ENCODE assay signal across 1 cellular context in the genomic region with DNA sequence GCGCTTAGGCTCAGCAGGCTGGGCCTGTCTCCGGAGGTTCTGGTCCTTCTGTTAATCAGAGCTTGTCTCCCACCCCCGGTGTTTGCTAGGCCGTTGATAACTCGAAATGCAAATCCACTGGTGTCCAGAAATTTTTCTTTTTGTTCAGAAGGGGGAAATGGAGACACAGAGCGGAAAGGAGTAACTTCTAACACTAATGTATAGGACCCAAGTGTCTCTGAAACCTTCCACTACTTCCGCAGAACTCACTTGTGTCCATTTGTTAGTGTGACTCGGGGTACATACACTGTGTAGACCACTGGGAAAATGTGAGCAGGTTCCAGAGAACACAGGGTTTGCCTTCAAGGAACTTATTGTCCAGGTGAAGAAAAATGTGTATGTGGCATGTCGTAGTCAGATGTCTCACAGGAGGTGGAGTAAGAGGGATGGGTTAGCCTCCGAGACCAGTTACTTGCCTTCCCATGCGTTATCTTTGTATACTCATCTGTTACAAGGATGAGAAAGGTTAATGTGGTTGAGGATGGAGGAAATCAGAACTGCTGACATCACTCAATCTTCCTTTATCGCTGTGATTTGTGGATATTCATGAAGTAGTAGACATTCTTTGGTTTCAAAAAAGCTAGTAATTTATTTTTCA.
TF ChIP-seq lines count a peak whose summit lies in the region.

No MANE protein-coding gene starts in this region.

TF ChIP-seq in K562, 482 proteins besides CTCF, POLR2A, EP300 and RAD21 (continued from another document and continues in another):
- TF ChIP-seq, protein P1, sequence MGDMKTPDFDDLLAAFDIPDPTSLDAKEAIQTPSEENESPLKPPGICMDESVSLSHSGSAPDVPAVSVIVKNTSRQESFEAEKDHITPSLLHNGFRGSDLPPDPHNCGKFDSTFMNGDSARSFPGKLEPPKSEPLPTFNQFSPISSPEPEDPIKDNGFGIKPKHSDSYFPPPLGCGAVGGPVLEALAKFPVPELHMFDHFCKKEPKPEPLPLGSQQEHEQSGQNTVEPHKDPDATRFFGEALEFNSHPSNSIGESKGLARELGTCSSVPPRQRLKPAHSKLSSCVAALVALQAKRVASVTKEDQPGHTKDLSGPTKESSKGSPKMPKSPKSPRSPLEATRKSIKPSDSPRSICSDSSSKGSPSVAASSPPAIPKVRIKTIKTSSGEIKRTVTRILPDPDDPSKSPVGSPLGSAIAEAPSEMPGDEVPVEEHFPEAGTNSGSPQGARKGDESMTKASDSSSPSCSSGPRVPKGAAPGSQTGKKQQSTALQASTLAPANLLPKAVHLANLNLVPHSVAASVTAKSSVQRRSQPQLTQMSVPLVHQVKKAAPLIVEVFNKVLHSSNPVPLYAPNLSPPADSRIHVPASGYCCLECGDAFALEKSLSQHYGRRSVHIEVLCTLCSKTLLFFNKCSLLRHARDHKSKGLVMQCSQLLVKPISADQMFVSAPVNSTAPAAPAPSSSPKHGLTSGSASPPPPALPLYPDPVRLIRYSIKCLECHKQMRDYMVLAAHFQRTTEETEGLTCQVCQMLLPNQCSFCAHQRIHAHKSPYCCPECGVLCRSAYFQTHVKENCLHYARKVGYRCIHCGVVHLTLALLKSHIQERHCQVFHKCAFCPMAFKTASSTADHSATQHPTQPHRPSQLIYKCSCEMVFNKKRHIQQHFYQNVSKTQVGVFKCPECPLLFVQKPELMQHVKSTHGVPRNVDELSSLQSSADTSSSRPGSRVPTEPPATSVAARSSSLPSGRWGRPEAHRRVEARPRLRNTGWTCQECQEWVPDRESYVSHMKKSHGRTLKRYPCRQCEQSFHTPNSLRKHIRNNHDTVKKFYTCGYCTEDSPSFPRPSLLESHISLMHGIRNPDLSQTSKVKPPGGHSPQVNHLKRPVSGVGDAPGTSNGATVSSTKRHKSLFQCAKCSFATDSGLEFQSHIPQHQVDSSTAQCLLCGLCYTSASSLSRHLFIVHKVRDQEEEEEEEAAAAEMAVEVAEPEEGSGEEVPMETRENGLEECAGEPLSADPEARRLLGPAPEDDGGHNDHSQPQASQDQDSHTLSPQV (IDR thresholded peaks at IDR 0.05), result 0 out of 2 replicates have a peak, but pooled peaks have one; percentile 29
- TF ChIP-seq, protein P2, sequence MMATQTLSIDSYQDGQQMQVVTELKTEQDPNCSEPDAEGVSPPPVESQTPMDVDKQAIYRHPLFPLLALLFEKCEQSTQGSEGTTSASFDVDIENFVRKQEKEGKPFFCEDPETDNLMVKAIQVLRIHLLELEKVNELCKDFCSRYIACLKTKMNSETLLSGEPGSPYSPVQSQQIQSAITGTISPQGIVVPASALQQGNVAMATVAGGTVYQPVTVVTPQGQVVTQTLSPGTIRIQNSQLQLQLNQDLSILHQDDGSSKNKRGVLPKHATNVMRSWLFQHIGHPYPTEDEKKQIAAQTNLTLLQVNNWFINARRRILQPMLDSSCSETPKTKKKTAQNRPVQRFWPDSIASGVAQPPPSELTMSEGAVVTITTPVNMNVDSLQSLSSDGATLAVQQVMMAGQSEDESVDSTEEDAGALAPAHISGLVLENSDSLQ (IDR thresholded peaks at IDR 0.05), result peak; percentile 74
- TF ChIP-seq FIP1L1 (IDR thresholded peaks at IDR 0.05; ENCODE audit: low read depth, low read length, poor library complexity, severe bottlenecking), result no peak
- TF ChIP-seq SMAD2 (IDR thresholded peaks at IDR 0.05; ENCODE audit: low read depth, low read length), result no peak
- TF ChIP-seq XRCC4 (IDR thresholded peaks at IDR 0.05; ENCODE audit: extremely low read depth, insufficient read depth, insufficient read length), result no peak
- TF ChIP-seq YY1 (IDR thresholded peaks at IDR 0.05; ENCODE audit: borderline replicate concordance in 1 of 3, control insufficient read depth in 1 of 3, extremely low read depth in 1 of 3, insufficient read depth in 3 of 3, insufficient read length in 1 of 3, insufficient replicate concordance in 2 of 3, low read depth in 1 of 3, low read length in 2 of 3), result no peak
- TF ChIP-seq NFE2 (IDR thresholded peaks at IDR 0.05; ENCODE audit: low read depth), result peak; percentile 87
- no peak for TF ChIP-seq PHB (CRISPR knock-in tag; IDR thresholded peaks at IDR 0.05)
- no peak for TF ChIP-seq ZNF76 (CRISPR knock-in tag; IDR thresholded peaks at IDR 0.05; ENCODE audit: borderline replicate concordance)
- no peak for TF ChIP-seq MBD2 (IDR thresholded peaks at IDR 0.05; ENCODE audit: borderline replicate concordance, low read depth)
- TF ChIP-seq, protein P3, sequence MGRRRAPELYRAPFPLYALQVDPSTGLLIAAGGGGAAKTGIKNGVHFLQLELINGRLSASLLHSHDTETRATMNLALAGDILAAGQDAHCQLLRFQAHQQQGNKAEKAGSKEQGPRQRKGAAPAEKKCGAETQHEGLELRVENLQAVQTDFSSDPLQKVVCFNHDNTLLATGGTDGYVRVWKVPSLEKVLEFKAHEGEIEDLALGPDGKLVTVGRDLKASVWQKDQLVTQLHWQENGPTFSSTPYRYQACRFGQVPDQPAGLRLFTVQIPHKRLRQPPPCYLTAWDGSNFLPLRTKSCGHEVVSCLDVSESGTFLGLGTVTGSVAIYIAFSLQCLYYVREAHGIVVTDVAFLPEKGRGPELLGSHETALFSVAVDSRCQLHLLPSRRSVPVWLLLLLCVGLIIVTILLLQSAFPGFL (CRISPR knock-in tag; IDR thresholded peaks at IDR 0.05), result 0 out of 2 replicates have a peak, but pooled peaks have one; percentile 4
- TF ChIP-seq, protein P4, sequence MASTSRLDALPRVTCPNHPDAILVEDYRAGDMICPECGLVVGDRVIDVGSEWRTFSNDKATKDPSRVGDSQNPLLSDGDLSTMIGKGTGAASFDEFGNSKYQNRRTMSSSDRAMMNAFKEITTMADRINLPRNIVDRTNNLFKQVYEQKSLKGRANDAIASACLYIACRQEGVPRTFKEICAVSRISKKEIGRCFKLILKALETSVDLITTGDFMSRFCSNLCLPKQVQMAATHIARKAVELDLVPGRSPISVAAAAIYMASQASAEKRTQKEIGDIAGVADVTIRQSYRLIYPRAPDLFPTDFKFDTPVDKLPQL (IDR thresholded peaks at IDR 0.05; ENCODE audit: extremely low read depth, insufficient read length), result no peak
- no peak for TF ChIP-seq SNIP1 (IDR thresholded peaks at IDR 0.05; ENCODE audit: low read depth)
- peak in 1 of 2 experiments; percentile 80; a peak in 1 of 3 replicates for TF ChIP-seq CBX3 (IDR thresholded peaks at IDR 0.05; ENCODE audit: borderline replicate concordance in 1 of 2, low read length in 2 of 2)
- TF ChIP-seq GATAD2B (IDR thresholded peaks at IDR 0.05; ENCODE audit: borderline replicate concordance), result no peak
- no peak for TF ChIP-seq ZNF77 (CRISPR knock-in tag; IDR thresholded peaks at IDR 0.05)
- no peak for TF ChIP-seq ESRRB (CRISPR knock-in tag; IDR thresholded peaks at IDR 0.05; ENCODE audit: borderline replicate concordance)
- peak; percentile 90 for TF ChIP-seq ARID1B (IDR thresholded peaks at IDR 0.05)
- peak; percentile 40 to 56; a peak in 3 of 4 replicates for TF ChIP-seq TRIM24 (IDR thresholded peaks at IDR 0.05)
- TF ChIP-seq NR2F6 (CRISPR knock-in tag; IDR thresholded peaks at IDR 0.05), result no peak
- no peak for TF ChIP-seq COPS2 (conservative IDR thresholded peaks at IDR 0.05)
- no peak for TF ChIP-seq ZSCAN29 (IDR thresholded peaks at IDR 0.05)
- TF ChIP-seq SUPT5H (IDR thresholded peaks at IDR 0.05), result no peak; the same call in 1 of the 2 replicates
- no peak for TF ChIP-seq ZNF57 (CRISPR knock-in tag; IDR thresholded peaks at IDR 0.05)
- TF ChIP-seq, protein P5, sequence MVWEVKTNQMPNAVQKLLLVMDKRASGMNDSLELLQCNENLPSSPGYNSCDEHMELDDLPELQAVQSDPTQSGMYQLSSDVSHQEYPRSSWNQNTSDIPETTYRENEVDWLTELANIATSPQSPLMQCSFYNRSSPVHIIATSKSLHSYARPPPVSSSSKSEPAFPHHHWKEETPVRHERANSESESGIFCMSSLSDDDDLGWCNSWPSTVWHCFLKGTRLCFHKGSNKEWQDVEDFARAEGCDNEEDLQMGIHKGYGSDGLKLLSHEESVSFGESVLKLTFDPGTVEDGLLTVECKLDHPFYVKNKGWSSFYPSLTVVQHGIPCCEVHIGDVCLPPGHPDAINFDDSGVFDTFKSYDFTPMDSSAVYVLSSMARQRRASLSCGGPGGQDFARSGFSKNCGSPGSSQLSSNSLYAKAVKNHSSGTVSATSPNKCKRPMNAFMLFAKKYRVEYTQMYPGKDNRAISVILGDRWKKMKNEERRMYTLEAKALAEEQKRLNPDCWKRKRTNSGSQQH (CRISPR knock-in tag; IDR thresholded peaks at IDR 0.05), result no peak
- TF ChIP-seq RFX1 (IDR thresholded peaks at IDR 0.05), result no peak
- TF ChIP-seq POLR2AphosphoS5 (IDR thresholded peaks at IDR 0.05; ENCODE audit: control insufficient read depth, insufficient read depth, low read depth, low read length), result peak; percentile 62
- no peak; the same call in 1 of the 2 replicates for TF ChIP-seq ZNF232 (CRISPR knock-in tag; IDR thresholded peaks at IDR 0.05)
- TF ChIP-seq ZBTB7A (IDR thresholded peaks at IDR 0.05; ENCODE audit: borderline replicate concordance, control insufficient read depth, low read depth, low read length), result no peak
- TF ChIP-seq GABPB2 (CRISPR knock-in tag; conservative IDR thresholded peaks at IDR 0.05), result no peak
- no peak for TF ChIP-seq CHD4 (IDR thresholded peaks at IDR 0.05; ENCODE audit: insufficient read depth, insufficient replicate concordance, low read depth, low read length, poor library complexity, severe bottlenecking)
- peak; percentile 91 for TF ChIP-seq TCF3 (CRISPR knock-in tag; IDR thresholded peaks at IDR 0.05)
- TF ChIP-seq ZNF140 (CRISPR knock-in tag; IDR thresholded peaks at IDR 0.05), result no peak
- TF ChIP-seq NRF1 (conservative IDR thresholded peaks at IDR 0.05 in 1 of 2, IDR thresholded peaks at IDR 0.05 in 1 of 2), result no peak
- TF ChIP-seq CBX5 (IDR thresholded peaks at IDR 0.05; ENCODE audit: borderline replicate concordance, low read depth), result no peak
- no peak for TF ChIP-seq ZNF583 (CRISPR knock-in tag; IDR thresholded peaks at IDR 0.05)
- peak; percentile 52; the same call in 1 of the 2 replicates for TF ChIP-seq THRAP3 (IDR thresholded peaks at IDR 0.05; ENCODE audit: borderline replicate concordance)
- no peak for TF ChIP-seq FOXP1 (CRISPR knock-in tag; IDR thresholded peaks at IDR 0.05)
- TF ChIP-seq ZNF589 (CRISPR knock-in tag; IDR thresholded peaks at IDR 0.05; ENCODE audit: low read depth), result no peak
- TF ChIP-seq NBN (IDR thresholded peaks at IDR 0.05; ENCODE audit: low read depth), result no peak; the same call in 1 of the 2 replicates
- no peak for TF ChIP-seq ZNF311 (CRISPR knock-in tag; IDR thresholded peaks at IDR 0.05)
- TF ChIP-seq, protein P6, sequence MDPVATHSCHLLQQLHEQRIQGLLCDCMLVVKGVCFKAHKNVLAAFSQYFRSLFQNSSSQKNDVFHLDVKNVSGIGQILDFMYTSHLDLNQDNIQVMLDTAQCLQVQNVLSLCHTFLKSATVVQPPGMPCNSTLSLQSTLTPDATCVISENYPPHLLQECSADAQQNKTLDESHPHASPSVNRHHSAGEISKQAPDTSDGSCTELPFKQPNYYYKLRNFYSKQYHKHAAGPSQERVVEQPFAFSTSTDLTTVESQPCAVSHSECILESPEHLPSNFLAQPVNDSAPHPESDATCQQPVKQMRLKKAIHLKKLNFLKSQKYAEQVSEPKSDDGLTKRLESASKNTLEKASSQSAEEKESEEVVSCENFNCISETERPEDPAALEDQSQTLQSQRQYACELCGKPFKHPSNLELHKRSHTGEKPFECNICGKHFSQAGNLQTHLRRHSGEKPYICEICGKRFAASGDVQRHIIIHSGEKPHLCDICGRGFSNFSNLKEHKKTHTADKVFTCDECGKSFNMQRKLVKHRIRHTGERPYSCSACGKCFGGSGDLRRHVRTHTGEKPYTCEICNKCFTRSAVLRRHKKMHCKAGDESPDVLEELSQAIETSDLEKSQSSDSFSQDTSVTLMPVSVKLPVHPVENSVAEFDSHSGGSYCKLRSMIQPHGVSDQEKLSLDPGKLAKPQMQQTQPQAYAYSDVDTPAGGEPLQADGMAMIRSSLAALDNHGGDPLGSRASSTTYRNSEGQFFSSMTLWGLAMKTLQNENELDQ (CRISPR knock-in tag; IDR thresholded peaks at IDR 0.05; ENCODE audit: borderline replicate concordance), result 0 out of 2 replicates have a peak, but pooled peaks have one; percentile 27
- TF ChIP-seq, protein P7, sequence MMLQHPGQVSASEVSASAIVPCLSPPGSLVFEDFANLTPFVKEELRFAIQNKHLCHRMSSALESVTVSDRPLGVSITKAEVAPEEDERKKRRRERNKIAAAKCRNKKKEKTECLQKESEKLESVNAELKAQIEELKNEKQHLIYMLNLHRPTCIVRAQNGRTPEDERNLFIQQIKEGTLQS (IDR thresholded peaks at IDR 0.05), result peak; percentile 90
- TF ChIP-seq, protein P7 (CRISPR knock-in tag; conservative IDR thresholded peaks at IDR 0.05), result no peak; the same call in none of the 2 replicates
- no peak for TF ChIP-seq SIN3B (IDR thresholded peaks at IDR 0.05; ENCODE audit: low read depth)
- TF ChIP-seq, protein P8, sequence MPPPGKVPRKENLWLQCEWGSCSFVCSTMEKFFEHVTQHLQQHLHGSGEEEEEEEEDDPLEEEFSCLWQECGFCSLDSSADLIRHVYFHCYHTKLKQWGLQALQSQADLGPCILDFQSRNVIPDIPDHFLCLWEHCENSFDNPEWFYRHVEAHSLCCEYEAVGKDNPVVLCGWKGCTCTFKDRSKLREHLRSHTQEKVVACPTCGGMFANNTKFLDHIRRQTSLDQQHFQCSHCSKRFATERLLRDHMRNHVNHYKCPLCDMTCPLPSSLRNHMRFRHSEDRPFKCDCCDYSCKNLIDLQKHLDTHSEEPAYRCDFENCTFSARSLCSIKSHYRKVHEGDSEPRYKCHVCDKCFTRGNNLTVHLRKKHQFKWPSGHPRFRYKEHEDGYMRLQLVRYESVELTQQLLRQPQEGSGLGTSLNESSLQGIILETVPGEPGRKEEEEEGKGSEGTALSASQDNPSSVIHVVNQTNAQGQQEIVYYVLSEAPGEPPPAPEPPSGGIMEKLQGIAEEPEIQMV (tag; conservative IDR thresholded peaks at IDR 0.05; ENCODE audit: low read depth), result no peak; the same call in 1 of the 2 replicates
- TF ChIP-seq, protein P9, sequence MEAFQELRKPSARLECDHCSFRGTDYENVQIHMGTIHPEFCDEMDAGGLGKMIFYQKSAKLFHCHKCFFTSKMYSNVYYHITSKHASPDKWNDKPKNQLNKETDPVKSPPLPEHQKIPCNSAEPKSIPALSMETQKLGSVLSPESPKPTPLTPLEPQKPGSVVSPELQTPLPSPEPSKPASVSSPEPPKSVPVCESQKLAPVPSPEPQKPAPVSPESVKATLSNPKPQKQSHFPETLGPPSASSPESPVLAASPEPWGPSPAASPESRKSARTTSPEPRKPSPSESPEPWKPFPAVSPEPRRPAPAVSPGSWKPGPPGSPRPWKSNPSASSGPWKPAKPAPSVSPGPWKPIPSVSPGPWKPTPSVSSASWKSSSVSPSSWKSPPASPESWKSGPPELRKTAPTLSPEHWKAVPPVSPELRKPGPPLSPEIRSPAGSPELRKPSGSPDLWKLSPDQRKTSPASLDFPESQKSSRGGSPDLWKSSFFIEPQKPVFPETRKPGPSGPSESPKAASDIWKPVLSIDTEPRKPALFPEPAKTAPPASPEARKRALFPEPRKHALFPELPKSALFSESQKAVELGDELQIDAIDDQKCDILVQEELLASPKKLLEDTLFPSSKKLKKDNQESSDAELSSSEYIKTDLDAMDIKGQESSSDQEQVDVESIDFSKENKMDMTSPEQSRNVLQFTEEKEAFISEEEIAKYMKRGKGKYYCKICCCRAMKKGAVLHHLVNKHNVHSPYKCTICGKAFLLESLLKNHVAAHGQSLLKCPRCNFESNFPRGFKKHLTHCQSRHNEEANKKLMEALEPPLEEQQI (IDR thresholded peaks at IDR 0.05), result no peak
- no peak for TF ChIP-seq CCAR2 (IDR thresholded peaks at IDR 0.05; ENCODE audit: low read depth, low read length)
- TF ChIP-seq MEF2D (tag; conservative IDR thresholded peaks at IDR 0.05; ENCODE audit: low read depth), result 0 out of 2 replicates have a peak, but pooled peaks have one; percentile 31
